Comparison of ENCODE assay signal across 34 cellular contexts in the genomic region with DNA sequence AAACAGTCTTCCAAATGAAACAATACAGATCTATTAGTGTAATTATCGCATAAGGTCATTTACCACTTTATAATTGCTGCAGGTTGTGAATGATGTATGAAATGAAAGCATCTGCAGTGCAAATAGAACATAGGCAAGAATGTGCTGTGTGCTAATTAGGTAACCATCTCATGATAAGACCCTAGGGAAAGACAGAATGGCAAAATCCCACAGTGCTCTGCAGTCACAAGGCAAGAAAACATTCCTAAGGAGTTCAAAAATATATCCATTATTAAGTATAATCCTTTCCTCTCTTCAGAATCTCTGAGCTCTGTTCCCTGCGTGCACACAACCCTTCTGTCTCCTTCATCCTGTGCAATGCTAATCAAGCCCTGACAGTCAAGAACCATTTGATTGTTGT.
"Had no signal": no experiment of that assay in that cellular context is flagged by ENCODE, and none has a peak within 500 bp of the region (broad histone marks: within the 10 kb centered on the region; RNA-seq: fewer than 3 reads in every experiment).

No MANE protein-coding gene starts in this region.

- H3K27me3 Mint-ChIP-seq: naive B cell; stimulated activated memory B cell treated with anti-CD40 and anti-IgM and Interleukin-4, amounts not matched to agents 10 μg/mL and 1 μg/mL and 100 μg/mL, for 72 hours; stimulated activated naive CD8-positive, alpha-beta T cell treated with anti-CD3 and anti-CD28 coated beads, Interleukin-15, amount 100 ng/mL, for 72 hours had no signal

- H2AFZ ChIP-seq: neural progenitor cell, parathyroid adenoma had no signal

- H3K79me2 ChIP-seq: parathyroid adenoma had no signal

- H3K4me3 Mint-ChIP-seq: immature natural killer cell; mesothelial cell of epicardium; naive B cell; natural killer cell; nephron progenitor cell; neural progenitor cell; stimulated activated memory B cell treated with anti-CD40 and anti-IgM and Interleukin-4, amounts not matched to agents 10 μg/mL and 1 μg/mL and 100 μg/mL, for 72 hours; stimulated activated naive CD8-positive, alpha-beta T cell treated with anti-CD3 and anti-CD28 coated beads, Interleukin-15, amount 100 ng/mL, for 72 hours had no signal

- H3K27ac Mint-ChIP-seq: immature natural killer cell; mesothelial cell of epicardium; naive B cell; natural killer cell; nephron progenitor cell; neural progenitor cell; stimulated activated memory B cell treated with anti-CD40 and anti-IgM and Interleukin-4, amounts not matched to agents 10 μg/mL and 1 μg/mL and 100 μg/mL, for 72 hours; stimulated activated naive CD8-positive, alpha-beta T cell treated with anti-CD3 and anti-CD28 coated beads, Interleukin-15, amount 100 ng/mL, for 72 hours had no signal

- H3K4me2 ChIP-seq: neural progenitor cell, smooth muscle cell had no signal

- H3K36me3 ChIP-seq: left lung, lower lobe of right lung, neural progenitor cell, neutrophil, right atrium auricular region, right lobe of liver, thyroid gland, transverse colon, upper lobe of left lung, vagina had no signal

- H3K4me1 ChIP-seq: left lung, lower lobe of right lung, parathyroid adenoma, psoas muscle, right atrium auricular region, right lobe of liver, testis, thyroid gland, transverse colon, upper lobe of left lung, vagina had no signal

- FAIRE-seq: islet of Langerhans, kidney had no signal

- H3K27me3 ChIP-seq: left lung, neural progenitor cell, neutrophil, right atrium auricular region, right lobe of liver, testis, thyroid gland, transverse colon, upper lobe of left lung, vagina had no signal

- H3K36me3 Mint-ChIP-seq: immature natural killer cell; mesothelial cell of epicardium; naive B cell; natural killer cell; neural progenitor cell; stimulated activated memory B cell treated with anti-CD40 and anti-IgM and Interleukin-4, amounts not matched to agents 10 μg/mL and 1 μg/mL and 100 μg/mL, for 72 hours had no signal

- H3K9me3 Mint-ChIP-seq: nephron progenitor cell; neural progenitor cell; stimulated activated memory B cell treated with anti-CD40 and anti-IgM and Interleukin-4, amounts not matched to agents 10 μg/mL and 1 μg/mL and 100 μg/mL, for 72 hours; stimulated activated naive CD8-positive, alpha-beta T cell treated with anti-CD3 and anti-CD28 coated beads, Interleukin-15, amount 100 ng/mL, for 72 hours had no signal

- H3K4me3 ChIP-seq: left lung, lower lobe of right lung, neural progenitor cell, psoas muscle, right atrium auricular region, right lobe of liver, smooth muscle cell, testis, thyroid gland, transverse colon, upper lobe of left lung, vagina had no signal

- H3K4me1 Mint-ChIP-seq: immature natural killer cell; naive B cell; natural killer cell; nephron progenitor cell; stimulated activated memory B cell treated with anti-CD40 and anti-IgM and Interleukin-4, amounts not matched to agents 10 μg/mL and 1 μg/mL and 100 μg/mL, for 72 hours; stimulated activated naive CD8-positive, alpha-beta T cell treated with anti-CD3 and anti-CD28 coated beads, Interleukin-15, amount 100 ng/mL, for 72 hours had no signal

- H3K27ac ChIP-seq: left lung, lower lobe of right lung, neural progenitor cell, neutrophil, parathyroid adenoma, psoas muscle, right atrium auricular region, right lobe of liver, testis, thyroid gland, transverse colon, upper lobe of left lung, vagina had no signal

- H3K9ac ChIP-seq: neural progenitor cell, parathyroid adenoma had no signal

- DNase-seq: hypothalamus; immature natural killer cell; left colon; lower lobe of right lung; mammary epithelial cell; mesenchymal stem cell; naive B cell; natural killer cell; nephron progenitor cell; occipital lobe; right lobe of liver; stimulated activated CD4-positive, alpha-beta T cell treated with anti-CD3 and anti-CD28 coated beads, Interleukin-1b, Interleukin-23, amount 100 ng/mL, for 48 hours; stimulated activated CD4-positive, alpha-beta T cell treated with anti-CD3 and anti-CD28 coated beads, Interleukin-2, amount 100 ng/mL, for 48 hours; stimulated activated CD4-positive, alpha-beta T cell treated with anti-CD3 and anti-CD28 coated beads, Interleukin-4, amount 100 ng/mL, for 4 hours; stimulated activated CD8-positive, alpha-beta memory T cell treated with anti-CD3 and anti-CD28 coated beads, Interleukin-4, amount 100 ng/mL, for 48 hours; stimulated activated naive CD4-positive, alpha-beta T cell treated with Interleukin-2 at 50 U/mL for 16 hours; stimulated activated naive CD8-positive, alpha-beta T cell treated with anti-CD3 and anti-CD28 coated beads, Interleukin-15, amount 100 ng/mL, for 72 hours; substantia nigra; thyroid gland; transverse colon had no signal

- H3K9me3 ChIP-seq: left lung, lower lobe of right lung, neutrophil, psoas muscle, right atrium auricular region, right lobe of liver, testis, thyroid gland, transverse colon, upper lobe of left lung, vagina had no signal
